25 cellular contexts compared by ENCODE assay signal in the genomic region with DNA sequence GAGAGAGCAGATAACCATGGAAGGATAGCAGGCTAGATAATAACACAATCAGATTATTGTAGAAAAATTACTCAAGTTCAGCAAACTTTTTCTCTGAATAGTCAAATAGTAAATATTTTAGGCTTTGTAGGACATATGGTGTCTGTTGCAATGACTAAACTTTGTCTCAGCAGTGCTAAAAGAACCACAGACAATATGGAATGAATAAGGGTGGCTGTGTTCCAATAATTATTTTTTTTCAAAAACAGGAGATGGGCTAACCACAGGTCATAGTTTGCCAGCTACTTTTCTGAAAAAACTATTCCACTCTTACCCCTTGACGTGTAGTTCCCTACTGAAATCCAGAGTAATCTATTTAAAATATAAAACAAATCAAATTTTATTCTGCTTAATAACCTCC.
"Had no signal": no experiment of that assay in that cellular context is flagged by ENCODE, and none has a peak within 500 bp of the region (broad histone marks: within the 10 kb centered on the region; RNA-seq: fewer than 3 reads in every experiment).

No MANE protein-coding gene starts in this region.

- DNase-seq: activated CD4-positive, alpha-beta memory T cell treated with anti-CD3 and anti-CD28 coated beads for 36 hours; activated CD4-positive, alpha-beta T cell treated with anti-CD3 and anti-CD28 coated beads, Interleukin-2, amount 10 ng/mL, durations not matched to agents 7 days and 5 days; activated CD4-positive, CD25-positive, alpha-beta regulatory T cell; activated CD8-positive, alpha-beta memory T cell treated with anti-CD3 and anti-CD28 coated beads for 24 hours; activated gamma-delta T cell; activated naive CD4-positive, alpha-beta T cell treated with anti-CD3 and anti-CD28 coated beads for 36 hours; activated T-cell treated with anti-CD3 and anti-CD28 coated beads, Interleukin-2, amount 50 U/mL, for 4 hours; amygdala; caudate nucleus; Karpas-422; NCI-H1048; NCI-H146; NCI-H1930; NCI-H2171; NCI-H2227 treated with DMSO at 0.1 percent for 48 hours; NCI-H526; NCI-H82; RPMI8226; T-cell; T-helper 2 cell; T1000 had no signal

- H3K27ac ChIP-seq: SK-N-MC, VCaP had no signal

- ATAC-seq: activated T-cell treated with anti-CD3 and anti-CD28 coated beads, Interleukin-2, amount 50 U/mL, for 4 hours; Panc1; Right ventricle myocardium inferior; T-cell had no signal

- H3K4me3 ChIP-seq: SK-N-MC had no signal
